Comparison of ENCODE assay signal across 1 cellular context in the genomic region with DNA sequence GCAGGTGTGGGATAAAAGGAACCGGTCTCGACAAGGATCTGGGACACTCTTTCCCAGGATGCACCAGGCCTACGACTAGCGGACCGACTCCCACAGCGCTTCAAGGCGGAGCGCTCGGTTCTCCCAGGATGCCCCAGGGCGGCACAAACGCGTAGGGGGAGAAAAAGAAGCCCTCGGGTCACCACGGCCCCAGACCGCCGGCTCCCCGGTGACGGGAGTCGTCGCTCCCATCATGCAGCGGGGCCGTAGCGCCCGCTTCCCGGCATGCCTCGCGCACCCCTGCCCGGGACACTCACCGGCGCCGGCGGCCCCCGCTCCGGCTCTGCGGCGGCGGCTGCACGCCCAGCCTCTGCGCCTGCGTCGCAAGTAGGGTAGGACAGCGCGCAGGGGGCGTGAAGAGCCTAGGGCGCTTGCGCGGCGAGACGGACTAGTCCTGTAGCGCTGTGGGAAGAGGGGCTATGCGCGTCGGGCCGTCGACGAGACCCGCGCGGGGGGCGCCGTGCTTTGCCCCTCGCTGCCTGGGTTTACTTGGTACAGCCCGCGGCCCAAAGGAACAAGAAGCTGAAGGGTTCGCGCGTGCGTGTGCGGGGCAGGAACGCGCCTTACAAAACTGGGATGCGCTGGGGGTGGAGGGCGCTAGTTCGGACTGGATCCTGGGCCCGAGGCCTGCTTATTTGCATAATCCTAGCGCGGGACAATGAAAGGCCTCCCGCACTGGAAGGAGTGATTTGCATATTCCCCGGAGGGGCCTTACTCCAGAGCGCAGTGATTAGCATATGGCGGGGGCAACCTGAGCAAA.
A peak's percentile ranks its signal among the peaks of the same experiment; 100 is the strongest.
TF ChIP-seq lines count a peak whose summit lies in the region.

A gene with protein sequence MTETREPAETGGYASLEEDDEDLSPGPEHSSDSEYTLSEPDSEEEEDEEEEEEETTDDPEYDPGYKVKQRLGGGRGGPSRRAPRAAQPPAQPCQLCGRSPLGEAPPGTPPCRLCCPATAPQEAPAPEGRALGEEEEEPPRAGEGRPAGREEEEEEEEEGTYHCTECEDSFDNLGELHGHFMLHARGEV (minus strand): TSS at position 368 of the 799 bp plus-strand sequence. CDS start 5,325 bp downstream, outside the sequence.

TF ChIP-seq in HepG2, 621 proteins besides CTCF, POLR2A, EP300 and RAD21 (continued from another document and continues in another):
- TF ChIP-seq ZBTB26 (CRISPR knock-in tag; IDR thresholded peaks at IDR 0.05; ENCODE audit: borderline replicate concordance), result no peak; the same call in 1 of the 2 replicates
- no peak for TF ChIP-seq TCF12 (IDR thresholded peaks at IDR 0.05)
- peak; percentile 74; the same call in 1 of the 2 replicates for TF ChIP-seq TCF12 (CRISPR knock-in tag; IDR thresholded peaks at IDR 0.05)
- no peak for TF ChIP-seq ZNF572 (CRISPR knock-in tag; IDR thresholded peaks at IDR 0.05)
- TF ChIP-seq TSC22D2 (CRISPR knock-in tag; IDR thresholded peaks at IDR 0.05; ENCODE audit: borderline replicate concordance), result 0 out of 2 replicates have a peak, but pooled peaks have one; percentile 23
- TF ChIP-seq SALL2 (CRISPR knock-in tag; IDR thresholded peaks at IDR 0.05), result peak; percentile 93; the same call in 1 of the 2 replicates
- TF ChIP-seq ZNF20 (CRISPR knock-in tag; IDR thresholded peaks at IDR 0.05), result 0 out of 2 replicates have a peak, but pooled peaks have one; percentile 40
- TF ChIP-seq POLR2G (IDR thresholded peaks at IDR 0.05; ENCODE audit: low read depth, low read length), result peak; percentile 89
- TF ChIP-seq, protein P1, sequence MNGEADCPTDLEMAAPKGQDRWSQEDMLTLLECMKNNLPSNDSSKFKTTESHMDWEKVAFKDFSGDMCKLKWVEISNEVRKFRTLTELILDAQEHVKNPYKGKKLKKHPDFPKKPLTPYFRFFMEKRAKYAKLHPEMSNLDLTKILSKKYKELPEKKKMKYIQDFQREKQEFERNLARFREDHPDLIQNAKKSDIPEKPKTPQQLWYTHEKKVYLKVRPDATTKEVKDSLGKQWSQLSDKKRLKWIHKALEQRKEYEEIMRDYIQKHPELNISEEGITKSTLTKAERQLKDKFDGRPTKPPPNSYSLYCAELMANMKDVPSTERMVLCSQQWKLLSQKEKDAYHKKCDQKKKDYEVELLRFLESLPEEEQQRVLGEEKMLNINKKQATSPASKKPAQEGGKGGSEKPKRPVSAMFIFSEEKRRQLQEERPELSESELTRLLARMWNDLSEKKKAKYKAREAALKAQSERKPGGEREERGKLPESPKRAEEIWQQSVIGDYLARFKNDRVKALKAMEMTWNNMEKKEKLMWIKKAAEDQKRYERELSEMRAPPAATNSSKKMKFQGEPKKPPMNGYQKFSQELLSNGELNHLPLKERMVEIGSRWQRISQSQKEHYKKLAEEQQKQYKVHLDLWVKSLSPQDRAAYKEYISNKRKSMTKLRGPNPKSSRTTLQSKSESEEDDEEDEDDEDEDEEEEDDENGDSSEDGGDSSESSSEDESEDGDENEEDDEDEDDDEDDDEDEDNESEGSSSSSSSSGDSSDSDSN (CRISPR knock-in tag; IDR thresholded peaks at IDR 0.05), result peak; percentile 81
- TF ChIP-seq TP53 (CRISPR knock-in tag; conservative IDR thresholded peaks at IDR 0.05), result peak; percentile 16
- no peak for TF ChIP-seq ZSCAN30 (CRISPR knock-in tag; IDR thresholded peaks at IDR 0.05)
- TF ChIP-seq SRF (IDR thresholded peaks at IDR 0.05; ENCODE audit: low read depth, low read length), result no peak
- TF ChIP-seq, protein P2, sequence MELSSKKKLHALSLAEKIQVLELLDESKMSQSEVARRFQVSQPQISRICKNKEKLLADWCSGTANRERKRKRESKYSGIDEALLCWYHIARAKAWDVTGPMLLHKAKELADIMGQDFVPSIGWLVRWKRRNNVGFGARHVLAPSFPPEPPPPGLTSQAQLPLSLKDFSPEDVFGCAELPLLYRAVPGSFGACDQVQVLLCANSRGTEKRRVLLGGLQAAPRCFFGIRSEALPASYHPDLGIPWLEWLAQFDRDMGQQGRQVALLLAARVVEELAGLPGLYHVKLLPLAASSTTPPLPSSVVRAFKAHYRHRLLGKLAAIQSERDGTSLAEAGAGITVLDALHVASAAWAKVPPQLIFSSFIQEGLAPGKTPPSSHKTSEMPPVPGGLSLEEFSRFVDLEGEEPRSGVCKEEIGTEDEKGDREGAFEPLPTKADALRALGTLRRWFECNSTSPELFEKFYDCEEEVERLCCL (CRISPR knock-in tag; IDR thresholded peaks at IDR 0.05; ENCODE audit: borderline replicate concordance), result peak; percentile 86; the same call in 1 of the 2 replicates
- TF ChIP-seq ZBTB7A (CRISPR knock-in tag; IDR thresholded peaks at IDR 0.05), result 0 out of 2 replicates have a peak, but pooled peaks have one; percentile 14
- TF ChIP-seq HOXD1 (CRISPR knock-in tag; IDR thresholded peaks at IDR 0.05), result peak; percentile 88
- peak; percentile 96 for TF ChIP-seq ZNF556 (CRISPR knock-in tag; IDR thresholded peaks at IDR 0.05; ENCODE audit: borderline replicate concordance)
- 0 out of 2 replicates have a peak, but pooled peaks have one; percentile 43 for TF ChIP-seq ZSCAN29 (CRISPR knock-in tag; conservative IDR thresholded peaks at IDR 0.05)
- peak; percentile 20; the same call in 1 of the 2 replicates for TF ChIP-seq YEATS2 (CRISPR knock-in tag; IDR thresholded peaks at IDR 0.05; ENCODE audit: borderline replicate concordance)
- TF ChIP-seq ZNF788 (CRISPR knock-in tag; IDR thresholded peaks at IDR 0.05; ENCODE audit: borderline replicate concordance), result peak; percentile 46; the same call in 1 of the 2 replicates
- no peak for TF ChIP-seq TCF7L2 (IDR thresholded peaks at IDR 0.05; ENCODE audit: low read depth, low read length)
- peak; percentile 78 for TF ChIP-seq BRD4 (CRISPR knock-in tag; IDR thresholded peaks at IDR 0.05)
- peak; percentile 69; the same call in 1 of the 2 replicates for TF ChIP-seq NR2C2 (CRISPR knock-in tag; IDR thresholded peaks at IDR 0.05; ENCODE audit: borderline replicate concordance)
- peak; percentile 74; the same call in 1 of the 2 replicates for TF ChIP-seq NFKBIZ (CRISPR knock-in tag; IDR thresholded peaks at IDR 0.05)
- TF ChIP-seq ZFP1 (CRISPR knock-in tag; IDR thresholded peaks at IDR 0.05), result no peak
- no peak for TF ChIP-seq SRSF9 (IDR thresholded peaks at IDR 0.05; ENCODE audit: borderline replicate concordance, insufficient read depth, low read depth, low read length, poor library complexity, severe bottlenecking)
- no peak; the same call in 1 of the 2 replicates for TF ChIP-seq HCFC1 (IDR thresholded peaks at IDR 0.05; ENCODE audit: low read depth, low read length)
- 0 out of 2 replicates have a peak, but pooled peaks have one; percentile 18 for TF ChIP-seq SP5 (CRISPR knock-in tag; IDR thresholded peaks at IDR 0.05; ENCODE audit: borderline replicate concordance, low read depth)
- TF ChIP-seq ZNF496 (CRISPR knock-in tag; IDR thresholded peaks at IDR 0.05; ENCODE audit: insufficient replicate concordance), result no peak
- 0 out of 2 replicates have a peak, but pooled peaks have one; percentile 28 for TF ChIP-seq TRAFD1 (CRISPR knock-in tag; IDR thresholded peaks at IDR 0.05; ENCODE audit: borderline replicate concordance)
- no peak for TF ChIP-seq TBL1XR1 (IDR thresholded peaks at IDR 0.05; ENCODE audit: borderline replicate concordance, low read length, partially characterized antibody)
- no peak for TF ChIP-seq IKZF5 (CRISPR knock-in tag; IDR thresholded peaks at IDR 0.05)
- peak; percentile 76 for TF ChIP-seq MED8 (CRISPR knock-in tag; IDR thresholded peaks at IDR 0.05; ENCODE audit: insufficient replicate concordance)
- TF ChIP-seq ZNF546 (CRISPR knock-in tag; conservative IDR thresholded peaks at IDR 0.05), result peak; percentile 96
- TF ChIP-seq, protein P3, sequence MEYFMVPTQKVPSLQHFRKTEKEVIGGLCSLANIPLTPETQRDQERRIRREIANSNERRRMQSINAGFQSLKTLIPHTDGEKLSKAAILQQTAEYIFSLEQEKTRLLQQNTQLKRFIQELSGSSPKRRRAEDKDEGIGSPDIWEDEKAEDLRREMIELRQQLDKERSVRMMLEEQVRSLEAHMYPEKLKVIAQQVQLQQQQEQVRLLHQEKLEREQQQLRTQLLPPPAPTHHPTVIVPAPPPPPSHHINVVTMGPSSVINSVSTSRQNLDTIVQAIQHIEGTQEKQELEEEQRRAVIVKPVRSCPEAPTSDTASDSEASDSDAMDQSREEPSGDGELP (IDR thresholded peaks at IDR 0.05; ENCODE audit: borderline replicate concordance, low read depth), result no peak; the same call in 1 of the 2 replicates
- peak; percentile 78; the same call in 1 of the 2 replicates for TF ChIP-seq TOPORS (CRISPR knock-in tag; IDR thresholded peaks at IDR 0.05)
- TF ChIP-seq THYN1 (CRISPR knock-in tag; IDR thresholded peaks at IDR 0.05; ENCODE audit: borderline replicate concordance, low read depth), result no peak; the same call in 1 of the 2 replicates
- TF ChIP-seq CEBPZ (IDR thresholded peaks at IDR 0.05; ENCODE audit: low read length), result no peak
- TF ChIP-seq PHF20 (CRISPR knock-in tag; IDR thresholded peaks at IDR 0.05), result peak; percentile 70
- TF ChIP-seq, protein P4, sequence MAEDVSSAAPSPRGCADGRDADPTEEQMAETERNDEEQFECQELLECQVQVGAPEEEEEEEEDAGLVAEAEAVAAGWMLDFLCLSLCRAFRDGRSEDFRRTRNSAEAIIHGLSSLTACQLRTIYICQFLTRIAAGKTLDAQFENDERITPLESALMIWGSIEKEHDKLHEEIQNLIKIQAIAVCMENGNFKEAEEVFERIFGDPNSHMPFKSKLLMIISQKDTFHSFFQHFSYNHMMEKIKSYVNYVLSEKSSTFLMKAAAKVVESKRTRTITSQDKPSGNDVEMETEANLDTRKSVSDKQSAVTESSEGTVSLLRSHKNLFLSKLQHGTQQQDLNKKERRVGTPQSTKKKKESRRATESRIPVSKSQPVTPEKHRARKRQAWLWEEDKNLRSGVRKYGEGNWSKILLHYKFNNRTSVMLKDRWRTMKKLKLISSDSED (CRISPR knock-in tag; IDR thresholded peaks at IDR 0.05), result no peak
- no peak for TF ChIP-seq ZNF530 (CRISPR knock-in tag; IDR thresholded peaks at IDR 0.05; ENCODE audit: low read depth)
- no peak for TF ChIP-seq TEAD3 (CRISPR knock-in tag; optimal IDR thresholded peaks at IDR 0.05; ENCODE audit: borderline replicate concordance)
- no peak for TF ChIP-seq NR2F6 (IDR thresholded peaks at IDR 0.05)
- TF ChIP-seq NR2F6 (CRISPR knock-in tag; IDR thresholded peaks at IDR 0.05), result no peak
